Comparison of ENCODE assay signal across 25 cellular contexts in the genomic region with DNA sequence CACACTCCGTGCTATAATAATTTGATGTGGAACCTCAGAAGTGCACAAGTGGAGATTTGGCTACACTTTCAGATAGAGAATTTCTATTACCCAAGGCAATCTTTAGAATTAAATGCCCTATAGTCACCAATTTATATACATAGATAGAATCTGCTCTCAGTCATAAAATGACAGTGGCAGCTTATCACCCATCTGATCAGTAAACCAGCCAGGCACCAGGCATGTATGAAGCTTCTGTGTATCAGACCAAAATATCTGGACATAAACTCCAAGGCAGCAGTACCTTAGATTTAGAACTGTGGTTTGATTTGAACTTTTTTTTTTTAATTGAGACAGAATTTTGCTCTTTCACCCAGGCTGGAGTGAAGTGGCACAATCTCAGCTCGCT.
"Had no signal": no experiment of that assay in that cellular context is flagged by ENCODE, and none has a peak within 500 bp of the region (broad histone marks: within the 10 kb centered on the region; RNA-seq: fewer than 3 reads in every experiment).

No MANE protein-coding gene starts in this region.

- H3K4me3 Mint-ChIP-seq: dendritic cell treated with granulocyte-macrophage colony-stimulating factor and Interleukin-4, amounts not matched to agents 40 ng/mL and 50 ng/mL, for 4 days; effector memory CD8-positive, alpha-beta T cell; endodermal cell; memory B cell; mesothelial cell of epicardium; naive thymus-derived CD8-positive, alpha-beta T cell had no signal

- H3K9me3 Mint-ChIP-seq: dendritic cell treated with granulocyte-macrophage colony-stimulating factor and Interleukin-4, amounts not matched to agents 40 ng/mL and 50 ng/mL, for 4 days; endodermal cell; mesothelial cell of epicardium; naive thymus-derived CD8-positive, alpha-beta T cell had no signal

- H3K4me1 Mint-ChIP-seq: memory B cell; naive B cell; naive thymus-derived CD8-positive, alpha-beta T cell had no signal

- H3K4me1 ChIP-seq: colonic mucosa, esophagus squamous epithelium, gastrocnemius medialis, heart right ventricle, left lung, lower lobe of right lung had no signal

- H3K36me3 ChIP-seq: colonic mucosa, esophagus squamous epithelium, gastrocnemius medialis, heart right ventricle, left lung, lower lobe of right lung had no signal

- ATAC-seq: effector memory CD8-positive, alpha-beta T cell; esophagus mucosa; gastrocnemius medialis; heart right ventricle; left cardiac atrium; left lung; left ventricle myocardium superior; lower lobe of right lung; mucosa of descending colon; naive thymus-derived CD8-positive, alpha-beta T cell had no signal

- H3K27me3 ChIP-seq: colonic mucosa, esophagus squamous epithelium, gastrocnemius medialis, heart right ventricle, left lung had no signal

- H3K27ac Mint-ChIP-seq: dendritic cell treated with granulocyte-macrophage colony-stimulating factor and Interleukin-4, amounts not matched to agents 40 ng/mL and 50 ng/mL, for 4 days; effector memory CD8-positive, alpha-beta T cell; endodermal cell; memory B cell; mesothelial cell of epicardium; naive B cell; naive thymus-derived CD8-positive, alpha-beta T cell had no signal

- H3K27me3 Mint-ChIP-seq: dendritic cell treated with granulocyte-macrophage colony-stimulating factor and Interleukin-4, amounts not matched to agents 40 ng/mL and 50 ng/mL, for 4 days had no signal

- H3K27ac ChIP-seq: colonic mucosa, esophagus squamous epithelium, gastrocnemius medialis, heart right ventricle, left lung, lower lobe of right lung had no signal

- DNase-seq: colonic mucosa; cortex of kidney; effector CD8-positive, alpha-beta T cell; effector memory CD8-positive, alpha-beta T cell; endodermal cell; erythroblast; esophagus squamous epithelium; foreskin fibroblast; foreskin melanocyte; gastrocnemius medialis; glutamatergic neuron; head of caudate nucleus; heart right ventricle; hippocampal formation; left cardiac atrium; left lung; left ventricle myocardium superior; lower lobe of right lung; mucosa of descending colon; naive B cell; naive thymus-derived CD8-positive, alpha-beta T cell had no signal

- H3K36me3 Mint-ChIP-seq: memory B cell; mesothelial cell of epicardium; naive B cell; naive thymus-derived CD8-positive, alpha-beta T cell had no signal

- H3K9me3 ChIP-seq: colonic mucosa, esophagus squamous epithelium, gastrocnemius medialis, heart right ventricle, left lung, lower lobe of right lung, mucosa of descending colon had no signal

- H3K4me3 ChIP-seq: colonic mucosa, esophagus squamous epithelium, gastrocnemius medialis, heart right ventricle, left lung, lower lobe of right lung, mucosa of descending colon had no signal
